8 cellular contexts compared by ENCODE assay signal in genomic region chr19:55653651-55654322, GRCh38. TPM values are rescaled to one million over a fixed set of nuclear protein-coding genes. Genes with fewer than 3 reads are reported as not detected.
DNase-seq lines count a peak whose midpoint lies in the region; ATAC-seq and TF ChIP-seq lines count a peak whose summit lies in the region.

No MANE protein-coding gene starts in this region.

- peak; percentile 99 to 100 (median 100) for DNase-seq in CD4-positive, alpha-beta memory T cell
- peak; percentile 100 for DNase-seq in NCI-H748 (lab: John Stamatoyannopoulos, UW; ENCODE audit: unreplicated experiment)
- peak; percentile 97 to 99 for DNase-seq in activated CD4-positive, alpha-beta T cell treated with anti-CD3 and anti-CD28 coated beads, Interleukin-2, amount 50 U/mL, for 24 hours (ENCODE audit: low read depth in 1 of 2, low spot score in 1 of 2)
- DNase-seq in stimulated activated CD4-positive, alpha-beta T cell treated with anti-CD3 and anti-CD28 coated beads, Interleukin-4, amount 100 ng/mL, for 1 hour, result peak; percentile 98

- peaks cover 19 to 58% (median 32%) of the 10 kb centered on the region in 4 donors for H3K4me1 Mint-ChIP-seq in CD4-positive, alpha-beta memory T cell
- H3K4me1 Mint-ChIP-seq in dendritic cell treated with granulocyte-macrophage colony-stimulating factor and Interleukin-4, amounts not matched to agents 40 ng/mL and 50 ng/mL, for 4 days (ENCODE audit: low read depth), result peaks cover 56% of the 10 kb centered on the region

- no peaks in the 10 kb centered on the region for H3K27me3 ChIP-seq in CD4-positive, alpha-beta memory T cell (ENCODE audit: insufficient read depth, low read length)
- no peaks in the 10 kb centered on the region for H3K27me3 ChIP-seq in liver (ENCODE audit: control insufficient read depth in 4 of 4, insufficient read depth in 4 of 4, low read length in 3 of 4)

- TF ChIP-seq CTCF in liver (IDR thresholded peaks at IDR 0.05; ENCODE audit: low read depth, low read length, missing input control), result peak; percentile 100

- H3K36me3 ChIP-seq in CD4-positive, alpha-beta memory T cell (ENCODE audit: insufficient read depth, low read length), result no peaks in the 10 kb centered on the region
- no peaks in the 10 kb centered on the region for H3K36me3 ChIP-seq in liver (ENCODE audit: control insufficient read depth in 4 of 4, insufficient read depth in 3 of 4, low read depth in 1 of 4, low read length in 3 of 4)

- H3K27ac Mint-ChIP-seq in CD4-positive, alpha-beta memory T cell, result peak overlapping the region; percentile 96 to 100 (median 98)
- H3K27ac Mint-ChIP-seq in dendritic cell treated with granulocyte-macrophage colony-stimulating factor and Interleukin-4, amounts not matched to agents 40 ng/mL and 50 ng/mL, for 4 days, result peak overlapping the region; percentile 96

- CTCF ChIA-PET in CD4-positive, alpha-beta memory T cell (lab: Charles Lee; ENCODE audit: partially characterized antibody), result interaction anchor here (0.6 to 2.1 kb wide), 20 partner anchors 10 to 494 kb away, joined by 3 to 29 read pairs (median 4); partner anchors contain the start of gene ZNF865

- POLR2A ChIA-PET in CD4-positive, alpha-beta memory T cell (lab: Charles Lee; ENCODE audit: partially characterized antibody), result interaction anchor here (0.6 to 6.3 kb wide), 24 partner anchors 10 to 1465 kb away, joined by 3 to 91 read pairs (median 7); partner anchors contain the start of genes EPN1, FIZ1, HSPBP1 and KMT5C

- H3K27ac ChIP-seq in CD4-positive, alpha-beta memory T cell (ENCODE audit: low read depth, low read length), result peak overlapping the region; percentile 99
- peak overlapping the region; percentile 94 to 96 for H3K27ac ChIP-seq in liver (ENCODE audit: low read depth in 1 of 2, low read length in 2 of 2)

- H3K27me3 Mint-ChIP-seq in CD4-positive, alpha-beta memory T cell, result no peaks in the 10 kb centered on the region
- H3K27me3 Mint-ChIP-seq in dendritic cell treated with granulocyte-macrophage colony-stimulating factor and Interleukin-4, amounts not matched to agents 40 ng/mL and 50 ng/mL, for 4 days, result peaks cover 1% of the 10 kb centered on the region

- H3K4me3 ChIP-seq in CD4-positive, alpha-beta memory T cell (ENCODE audit: low read length in 2 of 2), result peak overlapping the region; percentile 86 to 87
- peak overlapping the region; percentile 76 to 89 (median 78) for H3K4me3 ChIP-seq in liver (ENCODE audit: low read depth in 1 of 3, low read length in 3 of 3)

- no peaks in the 10 kb centered on the region for H3K9me3 ChIP-seq in CD4-positive, alpha-beta memory T cell (ENCODE audit: control insufficient read depth in 1 of 2, low read length in 2 of 2)
- no peaks in the 10 kb centered on the region for H3K9me3 ChIP-seq in liver (ENCODE audit: control insufficient read depth in 4 of 4, low read length in 3 of 4)

- ATAC-seq in GM19397 (IDR thresholded peaks at IDR 0.05; ENCODE audit: unreplicated experiment) (peak; percentile 42), HG03565 (IDR thresholded peaks at IDR 0.05; ENCODE audit: unreplicated experiment) (peak; percentile 36)

- H3K36me3 Mint-ChIP-seq in CD4-positive, alpha-beta memory T cell, result peaks cover 5 to 34% of the 10 kb centered on the region in 2 donors
- H3K36me3 Mint-ChIP-seq in dendritic cell treated with granulocyte-macrophage colony-stimulating factor and Interleukin-4, amounts not matched to agents 40 ng/mL and 50 ng/mL, for 4 days (ENCODE audit: low read depth), result peaks cover 75% of the 10 kb centered on the region

- peaks cover 42% of the 10 kb centered on the region for H3K4me1 ChIP-seq in CD4-positive, alpha-beta memory T cell (ENCODE audit: insufficient read depth, low read length)
- peaks cover 10 to 41% (median 37%) of the 10 kb centered on the region in 4 donors for H3K4me1 ChIP-seq in liver (ENCODE audit: control insufficient read depth in 4 of 4, insufficient read depth in 4 of 4, low read length in 3 of 4)

- peaks cover 0 to 9% (median 0%) of the 10 kb centered on the region in 8 donors for H3K9me3 Mint-ChIP-seq in CD4-positive, alpha-beta memory T cell
- H3K9me3 Mint-ChIP-seq in dendritic cell treated with granulocyte-macrophage colony-stimulating factor and Interleukin-4, amounts not matched to agents 40 ng/mL and 50 ng/mL, for 4 days, result no peaks in the 10 kb centered on the region

- WGBS in liver, result under 1% methylated on average over 57 of the region's 57 CpGs

- peak; percentile 72 to 80 for TF ChIP-seq RAD21 in liver (IDR thresholded peaks at IDR 0.05)

- peak overlapping the region; percentile 78 to 90 for H3K9ac ChIP-seq in liver (ENCODE audit: low read depth in 1 of 2, low read length in 2 of 2)

- intact Hi-C loops in CD4-positive, alpha-beta memory T cell (cut with micrococcal nuclease), result loop anchor here (1.0 to 10.0 kb wide), 13 partner anchors 10 to 1549 kb away; partner anchors contain the start of genes FIZ1, HSPBP1, KMT5C and LENG8
- intact Hi-C loops in dendritic cell treated with granulocyte-macrophage colony-stimulating factor and Interleukin-4, amounts not matched to agents 40 ng/mL and 50 ng/mL, for 4 days (cut with micrococcal nuclease), result loop anchor here (2.0 kb wide), 3 partner anchors 13 to 55 kb away; partner anchors contain the start of genes EPN1, FIZ1 and ZNF580

- H3K4me3 Mint-ChIP-seq in CD4-positive, alpha-beta memory T cell, result peak overlapping the region; percentile 92 to 99 (median 94)
- peak overlapping the region; percentile 90 for H3K4me3 Mint-ChIP-seq in dendritic cell treated with granulocyte-macrophage colony-stimulating factor and Interleukin-4, amounts not matched to agents 40 ng/mL and 50 ng/mL, for 4 days

TF ChIP-seq in liver, 16 proteins besides CTCF, POLR2A, EP300 and RAD21 (continues in another document):
- TF ChIP-seq NR2F2 (IDR thresholded peaks at IDR 0.05) (peak; percentile 84), YY1 (IDR thresholded peaks at IDR 0.05) (peak; percentile 55), HNF4G (IDR thresholded peaks at IDR 0.05) (no peak), HNF4A (conservative IDR thresholded peaks at IDR 0.05) (no peak), RXRA (IDR thresholded peaks at IDR 0.05) (peak; percentile 79 to 87), ZBTB33 (IDR thresholded peaks at IDR 0.05) (peak; percentile 11), SP1 (IDR thresholded peaks at IDR 0.05) (peak; percentile 48), FOXA1 (IDR thresholded peaks at IDR 0.05) (no peak), JUND (IDR thresholded peaks at IDR 0.05) (no peak), MAX (IDR thresholded peaks at IDR 0.05) (peak; percentile 47), EGR1 (IDR thresholded peaks at IDR 0.05; ENCODE audit: low read depth in 2 of 2) (no peak), ATF3 (IDR thresholded peaks at IDR 0.05) (no peak)

RNA-seq across cellular contexts. Expression of gene U2AF2, which starts 1.0 kb away (rescaled TPM):
- total RNA-seq in CD4-positive, alpha-beta memory T cell, result 100 to 1,000 TPM; 256 to 259 TPM
- 10 to 100 TPM in 1 of 2 donors, 1 to 10 TPM in 1; 1.3 to 14.3 TPM for polyA plus RNA-seq in CD4-positive, alpha-beta memory T cell
- total RNA-seq in liver, result 10 to 100 TPM; 49.4 to 66.6 TPM
- polyA plus RNA-seq in liver, result 10 to 100 TPM in 1 of 2 donors, 1 to 10 TPM in 1; 8.6 to 53.1 TPM

RNA-seq across cellular contexts. Expression of gene CCDC106, which starts 5.8 kb away (rescaled TPM):
- total RNA-seq in CD4-positive, alpha-beta memory T cell, result 1 to 10 TPM; 1.2 to 1.5 TPM
- polyA plus RNA-seq in CD4-positive, alpha-beta memory T cell, result under 1 TPM; 0.47 to 0.69 TPM
- total RNA-seq in liver, result 1 to 10 TPM; 3.6 to 5.6 TPM
- 10 to 100 TPM in 1 of 2 donors, 1 to 10 TPM in 1; 6.1 to 13.5 TPM for polyA plus RNA-seq in liver

RNA-seq across cellular contexts. Expression of gene ZNF581, which starts 10.3 kb away (rescaled TPM):
- 10 to 100 TPM; 21.2 to 23.4 TPM for total RNA-seq in CD4-positive, alpha-beta memory T cell
- 10 to 100 TPM; 22.5 to 28.5 TPM for polyA plus RNA-seq in CD4-positive, alpha-beta memory T cell
- 1 to 10 TPM; 2.1 to 7.3 TPM for total RNA-seq in liver
- 1 to 10 TPM; 4.8 to 5.6 TPM for polyA plus RNA-seq in liver

RNA-seq across cellular contexts. Expression of gene ZNF580, which starts 13.0 kb away (rescaled TPM):
- 100 to 1,000 TPM in 1 of 2 experiments, 10 to 100 TPM in 1; 92.7 to 105 TPM for total RNA-seq in CD4-positive, alpha-beta memory T cell
- 10 to 100 TPM in 1 of 2 donors, 1 to 10 TPM in 1; 7.2 to 17.8 TPM for polyA plus RNA-seq in CD4-positive, alpha-beta memory T cell
- 1 to 10 TPM; 2.6 to 5.0 TPM for total RNA-seq in liver
- 1 to 10 TPM; 5.1 to 5.2 TPM for polyA plus RNA-seq in liver

RNA-seq across cellular contexts. Expression of gene EPN1, which starts 21.2 kb away (rescaled TPM):
- total RNA-seq in CD4-positive, alpha-beta memory T cell, result 10 to 100 TPM; 53.9 to 56.9 TPM
- 10 to 100 TPM in 1 of 2 donors, 1 to 10 TPM in 1; 3.9 to 15.6 TPM for polyA plus RNA-seq in CD4-positive, alpha-beta memory T cell
- 100 to 1,000 TPM in 1 of 2 donors, 10 to 100 TPM in 1; 49.0 to 107 TPM for total RNA-seq in liver
- 100 to 1,000 TPM in 1 of 2 donors, 10 to 100 TPM in 1; 18.6 to 117 TPM for polyA plus RNA-seq in liver

Comparison
In these comparisons a context has a peak if more than half of its experiments do, and no peak if none do; other contexts are left out.
1. Peak in every context shown above with its lines: DNase-seq, ATAC-seq, H3K4me3 ChIP-seq and H3K27ac ChIP-seq.